8 cellular contexts compared by ENCODE assay signal in genomic region chr18:14978962-14979535, GRCh38.
DNase-seq lines count a peak whose midpoint lies in the region; ATAC-seq, FAIRE-seq and TF ChIP-seq lines count a peak whose summit lies in the region.

No MANE protein-coding gene starts in this region.

- H3K4me3 Mint-ChIP-seq in WTC11 (no peak overlapping the region), type B pancreatic cell (no peak overlapping the region)

- FAIRE-seq in GM19239 (lab: Jason Lieb, UNC): no peak

- H3K9me3 Mint-ChIP-seq in WTC11 (peaks cover 75% of the 10 kb centered on the region), type B pancreatic cell (peaks cover 4% of the 10 kb centered on the region)

- POLR2A ChIA-PET in WTC11 (lab: Charles Lee): no interaction called here

- peak; percentile 56 for DNase-seq in Ammon's horn (ENCODE audit: low spot score)
- DNase-seq in Jurkat, Clone E6-1 (ENCODE audit: low read depth, low spot score): peak; percentile 26
- peak; percentile 19 for DNase-seq in WTC11 (ENCODE audit: low spot score)
- no peak for DNase-seq in GM19239 (ENCODE audit: insufficient read length, low spot score)
- no peak for DNase-seq in type B pancreatic cell (ENCODE audit: extremely low spot score, unreplicated experiment)

- H3K36me3 Mint-ChIP-seq in WTC11 (peaks cover 79% of the 10 kb centered on the region), type B pancreatic cell (no peaks in the 10 kb centered on the region)

- peak; percentile 58 to 69 for TF ChIP-seq RAD21 in liver (IDR thresholded peaks at IDR 0.05)

- H3K9ac ChIP-seq in liver (ENCODE audit: low read depth in 1 of 2, low read length in 2 of 2): no peak overlapping the region

- WGBS in liver: 24% methylated on average over 8 of the region's 8 CpGs

- ATAC-seq in WTC11 (no peak), GM21515 (IDR thresholded peaks at IDR 0.05; ENCODE audit: unreplicated experiment) (no peak)
- ATAC-seq in activated CD4-positive, CD25-positive, alpha-beta regulatory T cell treated with anti-CD3 and anti-CD28 coated beads, Interleukin-2, amount 50 U/mL, for 24 hours: no peak

- H3K27me3 Mint-ChIP-seq in WTC11 (ENCODE audit: low read depth) (peaks cover 9% of the 10 kb centered on the region), type B pancreatic cell (no peaks in the 10 kb centered on the region)

- TF ChIP-seq CTCF in WTC11 (IDR thresholded peaks at IDR 0.05) (no peak), liver (IDR thresholded peaks at IDR 0.05; ENCODE audit: low read depth, low read length, missing input control) (peak; percentile 25), type B pancreatic cell (conservative IDR thresholded peaks at IDR 0.05) (no peak)

- H3K9me3 ChIP-seq in liver (ENCODE audit: control insufficient read depth in 4 of 4, low read length in 3 of 4): no peaks in the 10 kb centered on the region

- H3K27ac ChIP-seq in liver (ENCODE audit: low read depth in 1 of 2, low read length in 2 of 2): no peak overlapping the region

- H3K27ac Mint-ChIP-seq in WTC11 (no peak overlapping the region), type B pancreatic cell (no peak overlapping the region)

- H3K4me1 Mint-ChIP-seq in WTC11: no peaks in the 10 kb centered on the region
- H3K4me1 Mint-ChIP-seq in type B pancreatic cell (ENCODE audit: unreplicated experiment): no peaks in the 10 kb centered on the region

- no peaks in the 10 kb centered on the region for H3K36me3 ChIP-seq in liver (ENCODE audit: control insufficient read depth in 4 of 4, insufficient read depth in 3 of 4, low read depth in 1 of 4, low read length in 3 of 4)

- H3K27me3 ChIP-seq in liver (ENCODE audit: control insufficient read depth in 4 of 4, insufficient read depth in 4 of 4, low read length in 3 of 4): no peaks in the 10 kb centered on the region

- CTCF ChIA-PET in WTC11 (lab: Charles Lee): no interaction called here

- H3K4me3 ChIP-seq in Jurkat, Clone E6-1 (ENCODE audit: low read length): no peak overlapping the region
- no peak overlapping the region for H3K4me3 ChIP-seq in liver (ENCODE audit: low read depth in 1 of 3, low read length in 3 of 3)

- no peaks in the 10 kb centered on the region for H3K4me1 ChIP-seq in liver (ENCODE audit: control insufficient read depth in 4 of 4, insufficient read depth in 4 of 4, low read length in 3 of 4)

TF ChIP-seq in WTC11, 78 proteins besides CTCF, POLR2A, EP300 and RAD21:
- no peak for TF ChIP-seq USF2 (CRISPR knock-in tag; IDR thresholded peaks at IDR 0.05)
TF ChIP-seq in WTC11: peak in this region for 0.

TF ChIP-seq in liver, 16 proteins besides CTCF, POLR2A, EP300 and RAD21:
- no peak for TF ChIP-seq ZBTB33 (IDR thresholded peaks at IDR 0.05)
- no peak for TF ChIP-seq REST (IDR thresholded peaks at IDR 0.05)
- TF ChIP-seq YY1 (IDR thresholded peaks at IDR 0.05): no peak
- no peak for TF ChIP-seq ATF3 (IDR thresholded peaks at IDR 0.05)
- TF ChIP-seq JUND (IDR thresholded peaks at IDR 0.05): no peak
- TF ChIP-seq MAX (IDR thresholded peaks at IDR 0.05): no peak
- no peak for TF ChIP-seq GABPA (IDR thresholded peaks at IDR 0.05 in 1 of 2, conservative IDR thresholded peaks at IDR 0.05 in 1 of 2)
- TF ChIP-seq RXRA (IDR thresholded peaks at IDR 0.05): no peak
- no peak for TF ChIP-seq FOXA1 (IDR thresholded peaks at IDR 0.05)
- no peak for TF ChIP-seq NR2F2 (IDR thresholded peaks at IDR 0.05)
- TF ChIP-seq HNF4A (conservative IDR thresholded peaks at IDR 0.05): no peak
- TF ChIP-seq EGR1 (IDR thresholded peaks at IDR 0.05; ENCODE audit: low read depth in 2 of 2): no peak
- TF ChIP-seq TAF1 (conservative IDR thresholded peaks at IDR 0.05): no peak

Comparison
In these comparisons a context has a peak if more than half of its experiments do, and no peak if none do; other contexts are left out.
1. DNase-seq: peak in Ammon's horn (single experiment), Jurkat, Clone E6-1 (single experiment) and WTC11 (single experiment); none in GM19239 (single experiment) and type B pancreatic cell (single experiment).